In the genomic region with DNA sequence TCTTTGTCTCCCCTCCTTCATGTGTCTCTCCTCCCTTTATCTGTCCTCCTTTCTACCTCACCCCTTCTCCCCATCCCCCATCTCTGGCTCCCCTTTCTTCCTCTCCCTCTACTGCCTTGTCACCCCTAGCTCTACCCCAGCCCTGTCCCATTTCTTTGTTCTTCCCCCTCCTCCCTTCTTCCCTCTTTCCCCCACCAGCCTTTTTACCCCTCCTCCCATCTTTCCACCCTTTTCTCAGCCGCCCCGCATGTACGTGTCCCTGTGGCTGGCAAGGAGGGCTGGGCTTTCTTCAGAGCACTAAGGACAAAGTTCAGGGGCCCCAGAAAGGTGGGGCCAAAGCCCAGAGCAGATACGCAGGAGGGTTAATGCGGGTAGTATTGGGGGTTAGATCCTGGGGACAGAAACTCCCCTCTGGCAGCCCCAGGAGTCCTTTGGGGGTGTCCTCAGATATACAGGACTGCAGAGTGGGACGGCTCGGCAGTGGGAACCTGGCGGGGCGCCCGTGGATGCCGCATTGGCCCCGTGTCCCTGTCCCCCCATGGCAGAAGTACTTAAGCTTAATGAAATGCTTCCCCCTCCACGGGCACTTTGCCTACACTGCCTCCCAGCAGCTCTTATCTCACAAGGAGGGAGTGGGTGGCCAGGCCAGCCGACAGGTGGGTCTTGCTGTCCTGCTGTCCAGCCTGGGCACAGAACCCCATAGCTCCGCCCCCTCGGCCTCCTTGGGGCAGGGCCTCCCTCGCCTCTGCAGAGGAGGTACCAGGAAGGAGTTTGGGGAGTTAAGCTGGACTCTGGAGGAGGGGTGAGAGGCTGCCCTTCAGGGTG, we compare ENCODE assay signal across 8 cellular contexts. TPM values are rescaled to one million over a fixed set of nuclear protein-coding genes. Genes with fewer than 3 reads are reported as not detected.
DNase-seq lines count a peak whose midpoint lies in the region; ATAC-seq and TF ChIP-seq lines count a peak whose summit lies in the region.

No MANE protein-coding gene starts in this region.

- H3K27ac ChIP-seq in mammary epithelial cell (ENCODE audit: insufficient read depth, low read depth, low read length) (no peak overlapping the region), urinary bladder (ENCODE audit: low read depth) (peak overlapping the region; percentile 93), MM.1S (ENCODE audit: low read length) (no peak overlapping the region)

- H4K20me1 ChIP-seq in mammary epithelial cell (ENCODE audit: insufficient read depth, low read length) (no peaks in the 10 kb centered on the region), MM.1S (ENCODE audit: insufficient read depth, low read length) (no peaks in the 10 kb centered on the region)

- TF ChIP-seq CTCF in MCF 10A (IDR thresholded peaks at IDR 0.05; ENCODE audit: unreplicated experiment) (no peak), mammary epithelial cell (conservative IDR thresholded peaks at IDR 0.05 in 1 of 2, IDR thresholded peaks at IDR 0.05 in 1 of 2; ENCODE audit: extremely low read depth in 1 of 2, insufficient read depth in 1 of 2, low read depth in 1 of 2, low read length in 2 of 2) (no peak), MM.1S (IDR thresholded peaks at IDR 0.05; ENCODE audit: low read length) (no peak)

- no peak for ATAC-seq in naive B cell (ENCODE audit: low read depth in 2 of 2)
- ATAC-seq in GM19351 (IDR thresholded peaks at IDR 0.05; ENCODE audit: unreplicated experiment): no peak

- peaks cover 85% of the 10 kb centered on the region for H3K4me1 Mint-ChIP-seq in MCF 10A (ENCODE audit: insufficient read depth, unreplicated experiment)
- peaks cover 87% of the 10 kb centered on the region for H3K4me1 Mint-ChIP-seq in dendritic cell treated with granulocyte-macrophage colony-stimulating factor and Interleukin-4, amounts not matched to agents 40 ng/mL and 50 ng/mL, for 4 days (ENCODE audit: low read depth)
- H3K4me1 Mint-ChIP-seq in naive B cell: peaks cover 58 to 85% (median 65%) of the 10 kb centered on the region in 3 donors
- peaks cover 32% of the 10 kb centered on the region for H3K4me1 Mint-ChIP-seq in activated T-helper 2 cell treated with anti-CD3 and anti-CD28 coated beads, Interferon-gamma antibody, Interleukin-2, Interleukin-4, amounts not matched to agents 10 μg/mL and 5 μg/mL and 100 μg/mL, durations not matched to agents 14 hours and 24 hours and 36 hours (ENCODE audit: low read depth)

- no TSS peak for BruUV-seq in MCF 10A (replicated peaks; lab: Mats Ljungman, UMichigan)
- BruUV-seq in mammary epithelial cell (replicated peaks; lab: Mats Ljungman, UMichigan): no TSS peak

- POLR2A ChIA-PET in MCF 10A (lab: Yijun Ruan, JAX): interaction anchor here (0.7 to 6.8 kb wide), 10 partner anchors 7 to 1581 kb away, joined by 3 to 82 read pairs (median 5); partner anchors contain the start of genes CASC3, MED24, NR1D1 and THRA

- DNase-seq in MCF 10A (ENCODE audit: unreplicated experiment): peak; percentile 55
- no peak for DNase-seq in mammary epithelial cell
- DNase-seq in naive B cell: no peak
- no peak for DNase-seq in MM.1S
- no peak for DNase-seq in activated T-helper 2 cell treated with anti-CD3 and anti-CD28 coated beads, Interferon-gamma antibody, Interleukin-2, Interleukin-4, amounts not matched to agents 10 μg/mL and 5 μg/mL and 100 μg/mL, durations not matched to agents 14 hours and 24 hours and 36 hours (ENCODE audit: low spot score)

- H3K79me2 ChIP-seq in mammary epithelial cell (ENCODE audit: insufficient read depth, low read length) (no peaks in the 10 kb centered on the region), MM.1S (ENCODE audit: low read length) (no peaks in the 10 kb centered on the region)

- H2AFZ ChIP-seq in mammary epithelial cell (ENCODE audit: low read depth, low read length) (no peak overlapping the region), MM.1S (ENCODE audit: low read length) (no peak overlapping the region)

- H3K27me3 ChIP-seq in mammary epithelial cell (ENCODE audit: insufficient read depth, low read length) (no peaks in the 10 kb centered on the region), MM.1S (replicated peaks; ENCODE audit: insufficient read depth, low read length) (no peaks in the 10 kb centered on the region)

- intact Hi-C loops in MCF 10A (cut with micrococcal nuclease) (no loop called here), mammary epithelial cell (cut with micrococcal nuclease) (no loop called here)
- intact Hi-C loops in dendritic cell treated with granulocyte-macrophage colony-stimulating factor and Interleukin-4, amounts not matched to agents 40 ng/mL and 50 ng/mL, for 4 days (cut with micrococcal nuclease): no loop called here
- intact Hi-C loops in activated T-helper 2 cell treated with anti-CD3 and anti-CD28 coated beads, Interferon-gamma antibody, Interleukin-2, Interleukin-4, amounts not matched to agents 10 μg/mL and 5 μg/mL and 100 μg/mL, durations not matched to agents 14 hours and 24 hours and 36 hours (cut with micrococcal nuclease): no loop called here

- no peaks in the 10 kb centered on the region for H3K9me3 Mint-ChIP-seq in MCF 10A (ENCODE audit: unreplicated experiment)
- no peaks in the 10 kb centered on the region for H3K9me3 Mint-ChIP-seq in dendritic cell treated with granulocyte-macrophage colony-stimulating factor and Interleukin-4, amounts not matched to agents 40 ng/mL and 50 ng/mL, for 4 days
- H3K9me3 Mint-ChIP-seq in naive B cell: no peaks in the 10 kb centered on the region
- H3K9me3 Mint-ChIP-seq in activated T-helper 2 cell treated with anti-CD3 and anti-CD28 coated beads, Interferon-gamma antibody, Interleukin-2, Interleukin-4, amounts not matched to agents 10 μg/mL and 5 μg/mL and 100 μg/mL, durations not matched to agents 14 hours and 24 hours and 36 hours: no peaks in the 10 kb centered on the region

- no peaks in the 10 kb centered on the region for H3K9me2 ChIP-seq in MM.1S (replicated peaks; ENCODE audit: insufficient read depth, low read length)

- no peaks in the 10 kb centered on the region for H3K36me3 ChIP-seq in mammary epithelial cell (ENCODE audit: insufficient read depth, low read length)
- no peaks in the 10 kb centered on the region for H3K36me3 ChIP-seq in urinary bladder (ENCODE audit: insufficient read depth)
- no peaks in the 10 kb centered on the region for H3K36me3 ChIP-seq in MM.1S (replicated peaks; ENCODE audit: insufficient read depth, low read length)

- H3F3A ChIP-seq in MM.1S (ENCODE audit: insufficient read depth, low read length): peaks cover 5% of the 10 kb centered on the region; the same call in 1 of the 2 replicates

- H3K27ac Mint-ChIP-seq in MCF 10A (ENCODE audit: low read depth, unreplicated experiment): peak overlapping the region; percentile 60
- peak overlapping the region; percentile 53 for H3K27ac Mint-ChIP-seq in dendritic cell treated with granulocyte-macrophage colony-stimulating factor and Interleukin-4, amounts not matched to agents 40 ng/mL and 50 ng/mL, for 4 days
- H3K27ac Mint-ChIP-seq in naive B cell: peak overlapping the region in 3 of 6 donors; percentile 58 to 95 (median 76)
- H3K27ac Mint-ChIP-seq in activated T-helper 2 cell treated with anti-CD3 and anti-CD28 coated beads, Interferon-gamma antibody, Interleukin-2, Interleukin-4, amounts not matched to agents 10 μg/mL and 5 μg/mL and 100 μg/mL, durations not matched to agents 14 hours and 24 hours and 36 hours: no peak overlapping the region

- CTCF ChIA-PET in MCF 10A (lab: Yijun Ruan, JAX) (interaction anchor here (0.5 to 1.5 kb wide), 5 partner anchors 15 to 340 kb away, joined by 3 to 4 read pairs (median 4); partner anchors contain the start of genes MED24 and NR1D1), mammary epithelial cell (lab: Charles Lee; ENCODE audit: low non-redundant PET) (no interaction called here)

- H3K9ac ChIP-seq in mammary epithelial cell (ENCODE audit: insufficient read depth, low read length): no peak overlapping the region
- H3K9ac ChIP-seq in MM.1S (ENCODE audit: low read length): no peak overlapping the region

- peaks cover 55% of the 10 kb centered on the region for H3K4me1 ChIP-seq in mammary epithelial cell (ENCODE audit: insufficient read depth, low read length)
- peaks cover 6% of the 10 kb centered on the region for H3K4me1 ChIP-seq in urinary bladder (ENCODE audit: insufficient read depth)
- H3K4me1 ChIP-seq in MM.1S (ENCODE audit: low read length): peaks cover 24% of the 10 kb centered on the region

- H3K27me3 Mint-ChIP-seq in MCF 10A (ENCODE audit: insufficient read depth, unreplicated experiment): no peaks in the 10 kb centered on the region
- H3K27me3 Mint-ChIP-seq in dendritic cell treated with granulocyte-macrophage colony-stimulating factor and Interleukin-4, amounts not matched to agents 40 ng/mL and 50 ng/mL, for 4 days: peaks cover 25% of the 10 kb centered on the region
- no peaks in the 10 kb centered on the region for H3K27me3 Mint-ChIP-seq in naive B cell
- no peaks in the 10 kb centered on the region for H3K27me3 Mint-ChIP-seq in activated T-helper 2 cell treated with anti-CD3 and anti-CD28 coated beads, Interferon-gamma antibody, Interleukin-2, Interleukin-4, amounts not matched to agents 10 μg/mL and 5 μg/mL and 100 μg/mL, durations not matched to agents 14 hours and 24 hours and 36 hours (ENCODE audit: low read depth)

- WGBS in mammary epithelial cell (ENCODE audit: low coverage, missing lambda C conversion rate): 48% methylated on average over 17 of the region's 17 CpGs
- WGBS in urinary bladder: 30% methylated on average over 17 of the region's 17 CpGs

- in situ Hi-C loops in mammary epithelial cell (cut with MboI; ENCODE audit: low sequenced_read_pairs in 2 of 2): no loop called here

- no peak overlapping the region for H3K4me2 ChIP-seq in mammary epithelial cell (ENCODE audit: insufficient read depth, low read depth, low read length)
- H3K4me2 ChIP-seq in MM.1S (ENCODE audit: low read depth, low read length): no peak overlapping the region

- H3K4me3 ChIP-seq in mammary epithelial cell (replicated peaks in 1 of 3; ENCODE audit: insufficient read depth in 1 of 3, low read depth in 2 of 3, low read length in 3 of 3) (no peak overlapping the region), urinary bladder (ENCODE audit: low read depth, low read length) (no peak overlapping the region), MM.1S (ENCODE audit: low read length) (no peak overlapping the region)

- H3K36me3 Mint-ChIP-seq in MCF 10A (ENCODE audit: insufficient read depth, unreplicated experiment) (peaks cover 6% of the 10 kb centered on the region), naive B cell (no peaks in the 10 kb centered on the region)
- no peaks in the 10 kb centered on the region for H3K36me3 Mint-ChIP-seq in dendritic cell treated with granulocyte-macrophage colony-stimulating factor and Interleukin-4, amounts not matched to agents 40 ng/mL and 50 ng/mL, for 4 days (ENCODE audit: low read depth)
- H3K36me3 Mint-ChIP-seq in activated T-helper 2 cell treated with anti-CD3 and anti-CD28 coated beads, Interferon-gamma antibody, Interleukin-2, Interleukin-4, amounts not matched to agents 10 μg/mL and 5 μg/mL and 100 μg/mL, durations not matched to agents 14 hours and 24 hours and 36 hours (ENCODE audit: low read depth): no peaks in the 10 kb centered on the region

- H3K9me3 ChIP-seq in mammary epithelial cell (replicated peaks; ENCODE audit: insufficient read depth, low read length) (no peaks in the 10 kb centered on the region), MM.1S (replicated peaks; ENCODE audit: insufficient read depth, low read length) (no peaks in the 10 kb centered on the region)

- dilution Hi-C loops in mammary epithelial cell (cut with HindIII; ENCODE audit: low sequenced_read_pairs): loop anchor here (5.0 kb wide), 1 partner anchor 79 kb away; no protein-coding TSS in a partner anchor

- H3K4me3 Mint-ChIP-seq in MCF 10A (ENCODE audit: unreplicated experiment): peak overlapping the region; percentile 58
- H3K4me3 Mint-ChIP-seq in dendritic cell treated with granulocyte-macrophage colony-stimulating factor and Interleukin-4, amounts not matched to agents 40 ng/mL and 50 ng/mL, for 4 days: no peak overlapping the region
- H3K4me3 Mint-ChIP-seq in naive B cell: peak overlapping the region in 5 of 8 donors; percentile 15 to 79 (median 46)
- no peak overlapping the region for H3K4me3 Mint-ChIP-seq in activated T-helper 2 cell treated with anti-CD3 and anti-CD28 coated beads, Interferon-gamma antibody, Interleukin-2, Interleukin-4, amounts not matched to agents 10 μg/mL and 5 μg/mL and 100 μg/mL, durations not matched to agents 14 hours and 24 hours and 36 hours (ENCODE audit: low read depth)

RNA-seq across cellular contexts. Expression of gene THRA, which starts 8.3 kb away (rescaled TPM):
- total RNA-seq in MCF 10A (2022) (5.5 and 6.4 TPM in 2 replicates), mammary epithelial cell (10 to 100 TPM; 10.8 to 11.7 TPM), urinary bladder (35.5 TPM)
- polyA plus RNA-seq in mammary epithelial cell (10.0 TPM), naive B cell (ENCODE audit: low read depth in 6 of 6) (1 to 10 TPM; 1.9 to 5.3 (median 4.7) TPM), urinary bladder (76.3 TPM)
- 33.1 TPM for polyA minus RNA-seq in mammary epithelial cell
- total RNA-seq in activated T-helper 2 cell treated with anti-CD3 and anti-CD28 coated beads, Interferon-gamma antibody, Interleukin-2, Interleukin-4, amounts not matched to agents 10 μg/mL and 5 μg/mL and 100 μg/mL, durations not matched to agents 14 hours and 24 hours and 36 hours: 4.9 and 5.6 TPM in 2 replicates

RNA-seq across cellular contexts. Expression of gene MED24, which starts 16.9 kb away (rescaled TPM):
- total RNA-seq in MCF 10A (2022) (66.6 and 88.5 TPM in 2 replicates), mammary epithelial cell (10 to 100 TPM; 59.3 to 85.6 TPM), urinary bladder (45.8 TPM)
- polyA plus RNA-seq in mammary epithelial cell (91.2 TPM), naive B cell (ENCODE audit: low read depth in 6 of 6) (10 to 100 TPM; 44.9 to 58.9 (median 47.6) TPM), urinary bladder (52.4 TPM)
- polyA minus RNA-seq in mammary epithelial cell: 116 TPM
- total RNA-seq in activated T-helper 2 cell treated with anti-CD3 and anti-CD28 coated beads, Interferon-gamma antibody, Interleukin-2, Interleukin-4, amounts not matched to agents 10 μg/mL and 5 μg/mL and 100 μg/mL, durations not matched to agents 14 hours and 24 hours and 36 hours: 110 and 116 TPM in 2 replicates

RNA-seq across cellular contexts. Expression of gene NR1D1, which starts 29.3 kb away (rescaled TPM):
- 7.5 and 8.8 TPM in 2 replicates for total RNA-seq in MCF 10A (2022)
- 10 to 100 TPM in 1 of 2 donors, 1 to 10 TPM in 1; 2.0 to 25.9 TPM for total RNA-seq in mammary epithelial cell
- 7.9 TPM for polyA plus RNA-seq in mammary epithelial cell
- 41.0 TPM for polyA minus RNA-seq in mammary epithelial cell
- polyA plus RNA-seq in naive B cell (ENCODE audit: low read depth in 6 of 6): 1 to 10 TPM in 5 of 6 donors, not detected in 1; 1.1 to 2.9 (median 2.1) TPM
- 2.0 TPM for total RNA-seq in urinary bladder
- 18.1 TPM for polyA plus RNA-seq in urinary bladder
- 6.6 and 6.8 TPM in 2 replicates for total RNA-seq in activated T-helper 2 cell treated with anti-CD3 and anti-CD28 coated beads, Interferon-gamma antibody, Interleukin-2, Interleukin-4, amounts not matched to agents 10 μg/mL and 5 μg/mL and 100 μg/mL, durations not matched to agents 14 hours and 24 hours and 36 hours

RNA-seq across cellular contexts. Expression of gene MSL1, which starts 50.7 kb away (rescaled TPM):
- total RNA-seq in MCF 10A (2022) (59.8 and 62.2 TPM in 2 replicates), mammary epithelial cell (10 to 100 TPM; 36.8 to 72.1 TPM), urinary bladder (81.3 TPM)
- polyA plus RNA-seq in mammary epithelial cell (41.3 TPM), naive B cell (ENCODE audit: low read depth in 6 of 6) (10 to 100 TPM in 2 of 6 donors, 1 to 10 TPM in 4; 7.7 to 13.1 (median 9.2) TPM), urinary bladder (70.9 TPM)
- 53.9 TPM for polyA minus RNA-seq in mammary epithelial cell
- total RNA-seq in activated T-helper 2 cell treated with anti-CD3 and anti-CD28 coated beads, Interferon-gamma antibody, Interleukin-2, Interleukin-4, amounts not matched to agents 10 μg/mL and 5 μg/mL and 100 μg/mL, durations not matched to agents 14 hours and 24 hours and 36 hours: 87.6 and 95.8 TPM in 2 replicates

RNA-seq across cellular contexts. Expression of gene CSF3, which starts 55.9 kb away (rescaled TPM):
- total RNA-seq in MCF 10A (2022): 9.6 and 17.1 TPM in 2 replicates
- total RNA-seq in mammary epithelial cell: 1 to 10 TPM in 1 of 2 donors, not detected in 1; 8.2 TPM
- 5.1 TPM for polyA plus RNA-seq in mammary epithelial cell
- polyA minus RNA-seq in mammary epithelial cell: not detected
- not detected for polyA plus RNA-seq in naive B cell (ENCODE audit: low read depth in 6 of 6)
- total RNA-seq in urinary bladder: not detected
- polyA plus RNA-seq in urinary bladder: 2.3 TPM
- not detected in 2 replicates for total RNA-seq in activated T-helper 2 cell treated with anti-CD3 and anti-CD28 coated beads, Interferon-gamma antibody, Interleukin-2, Interleukin-4, amounts not matched to agents 10 μg/mL and 5 μg/mL and 100 μg/mL, durations not matched to agents 14 hours and 24 hours and 36 hours

Comparison
In these comparisons a context has a peak if more than half of its experiments do, and no peak if none do; other contexts are left out.
1. H3K4me3 Mint-ChIP-seq: peak in MCF 10A (single experiment) and naive B cell (5 of 8); none in dendritic cell treated with granulocyte-macrophage colony-stimulating factor and Interleukin-4, amounts not matched to agents 40 ng/mL and 50 ng/mL, for 4 days (single experiment) and activated T-helper 2 cell treated with anti-CD3 and anti-CD28 coated beads, Interferon-gamma antibody, Interleukin-2, Interleukin-4, amounts not matched to agents 10 μg/mL and 5 μg/mL and 100 μg/mL, durations not matched to agents 14 hours and 24 hours and 36 hours (single experiment).